ENCODE assay signal across 1 cellular context in genomic region chr10:35638116-35638515, GRCh38.
TF ChIP-seq lines count a peak whose summit lies in the region.

No MANE protein-coding gene starts in this region.

TF ChIP-seq in SK-N-SH, 30 proteins besides CTCF, POLR2A, EP300 and RAD21 (continued from another document):
- no peak for TF ChIP-seq REST (IDR thresholded peaks at IDR 0.05; ENCODE audit: low read depth, low read length)
